In the genomic region with DNA sequence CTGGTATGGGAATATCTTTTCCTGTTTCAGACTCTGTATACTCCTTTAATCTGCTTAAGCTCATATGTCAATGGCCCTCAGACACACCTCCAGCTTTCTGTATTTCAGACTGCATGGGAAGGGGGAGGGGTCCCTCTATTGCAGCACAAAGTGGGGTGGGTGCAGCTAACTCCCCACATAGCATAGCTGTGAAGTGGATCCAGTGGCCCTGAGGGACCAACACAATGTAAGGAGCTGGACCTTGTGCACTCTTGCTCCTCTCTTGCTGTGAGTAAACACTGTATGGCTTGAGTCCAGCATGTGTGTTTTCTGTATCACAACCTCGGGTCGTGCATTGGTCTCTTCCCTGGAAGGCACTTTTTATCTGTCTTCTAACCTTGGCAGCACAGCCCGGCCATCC, we compare ENCODE assay signal across 29 cellular contexts.
"Had no signal": no experiment of that assay in that cellular context is flagged by ENCODE, and none has a peak within 500 bp of the region (broad histone marks: within the 10 kb centered on the region; RNA-seq: fewer than 3 reads in every experiment).

No MANE protein-coding gene starts in this region.

- H3K9me3 ChIP-seq: adrenal gland, breast epithelium, heart left ventricle, mucosa of descending colon, right atrium auricular region, stomach, thyroid gland, upper lobe of left lung, vagina had no signal

- H3K36me3 ChIP-seq: adrenal gland, breast epithelium, heart left ventricle, left lung, right atrium auricular region, stomach, thyroid gland, upper lobe of left lung, vagina had no signal

- H3K27ac ChIP-seq: adrenal gland, breast epithelium, foreskin keratinocyte, heart left ventricle, left lung, right atrium auricular region, stomach, thyroid gland, upper lobe of left lung, vagina had no signal

- H3K27me3 ChIP-seq: adrenal gland, breast epithelium, foreskin keratinocyte, heart left ventricle, left lung, right atrium auricular region, stomach, thyroid gland, upper lobe of left lung, vagina had no signal

- DNase-seq: activated CD4-positive, alpha-beta memory T cell treated with anti-CD3 and anti-CD28 coated beads for 36 hours; activated CD4-positive, alpha-beta T cell treated with anti-CD3 and anti-CD28 coated beads, Interleukin-2, amount 10 ng/mL, durations not matched to agents 24 days and 14 days; activated CD4-positive, CD25-positive, alpha-beta regulatory T cell treated with anti-CD3 and anti-CD28 coated beads, Interleukin-2, amount 50 U/mL, for 72 hours; activated CD8-positive, alpha-beta memory T cell treated with anti-CD3 and anti-CD28 coated beads, Interleukin-2, amount 50 U/mL, for 4 hours; activated effector memory CD4-positive, alpha-beta T cell treated with anti-CD3 and anti-CD28 coated beads, Interleukin-2, amount 50 U/mL, for 16 hours; activated naive CD4-positive, alpha-beta T cell treated with anti-CD3 and anti-CD28 coated beads for 36 hours; activated naive CD8-positive, alpha-beta T cell treated with anti-CD3 and anti-CD28 coated beads for 36 hours; activated T-cell treated with anti-CD3 and anti-CD28 coated beads, Interleukin-2, amount 50 U/mL, for 1 hour; central memory CD4-positive, alpha-beta T cell; endodermal cell; foreskin keratinocyte; heart left ventricle; hypothalamus; kidney glomerular epithelial cell; mucosa of descending colon; stimulated activated CD4-positive, alpha-beta T cell treated with anti-CD3 and anti-CD28 coated beads, Interleukin-15, amount 100 ng/mL, for 24 hours; stimulated activated CD4-positive, alpha-beta T cell treated with anti-CD3 and anti-CD28 coated beads, Interleukin-2, amount 100 ng/mL, for 24 hours; stimulated activated naive B cell treated with anti-CD40 and anti-IgM and Interleukin-4, amounts not matched to agents 10 μg/mL and 1 μg/mL and 100 μg/mL, for 72 hours; stomach; thyroid gland had no signal

- H3K4me2 ChIP-seq: smooth muscle cell had no signal

- ATAC-seq: esophagus mucosa; foreskin keratinocyte; heart left ventricle; left lung; mucosa of descending colon; natural killer cell treated with Interleukin-12 subunit alpha and Interleukin-12 subunit beta and Interleukin-15 and Interleukin-18, amount 100 ng/mL, for 72 hours; stimulated activated naive B cell treated with anti-CD40 and anti-IgM and Interleukin-4, amounts not matched to agents 10 μg/mL and 1 μg/mL and 100 μg/mL, for 72 hours had no signal

- H3K4me1 ChIP-seq: adrenal gland, breast epithelium, foreskin keratinocyte, heart left ventricle, left lung, right atrium auricular region, stomach, thyroid gland, upper lobe of left lung, vagina had no signal

- H3K4me3 ChIP-seq: adrenal gland, breast epithelium, heart left ventricle, left lung, mucosa of descending colon, right atrium auricular region, smooth muscle cell, stomach, thyroid gland, upper lobe of left lung, vagina had no signal
